ENCODE assay signal across 30 cellular contexts in the genomic region with DNA sequence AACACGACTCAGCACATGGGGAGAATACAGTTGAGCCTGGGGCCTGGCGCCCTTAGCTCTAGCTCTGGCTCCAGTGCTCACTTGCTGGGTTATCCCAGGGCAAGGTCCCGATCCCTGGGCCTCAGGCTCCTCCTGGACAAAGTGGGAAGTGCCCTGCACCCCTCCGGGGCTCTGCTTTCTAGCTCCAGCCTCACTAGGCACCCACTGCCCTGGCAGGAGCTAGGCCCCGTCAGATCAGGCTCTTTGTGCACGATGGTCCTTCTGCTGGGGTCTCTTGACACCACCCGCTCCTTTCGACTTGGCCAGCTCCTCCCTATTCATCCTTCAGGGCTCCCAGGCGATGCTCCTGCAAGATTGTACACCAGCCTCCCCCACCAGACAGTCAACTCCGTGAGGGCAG.
"Had no signal": no experiment of that assay in that cellular context is flagged by ENCODE, and none has a peak within 500 bp of the region (broad histone marks: within the 10 kb centered on the region; RNA-seq: fewer than 3 reads in every experiment).

No MANE protein-coding gene starts in this region.

- ATAC-seq: activated CD8-positive, alpha-beta T cell treated with anti-CD3 and anti-CD28 coated beads for 36 hours; activated T-cell treated with anti-CD3 and anti-CD28 coated beads, Interleukin-2, amount 50 U/mL, for 72 hours; activated T-helper 17 cell treated with anti-CD3 and anti-CD28 coated beads, Interleukin-2, amount 50 U/mL, for 72 hours had no signal

- DNase-seq: activated CD4-positive, alpha-beta T cell treated with anti-CD3 and anti-CD28 coated beads, Interleukin-2, amount 10 ng/mL, durations not matched to agents 24 days and 14 days; activated CD4-positive, alpha-beta T cell treated with anti-CD3 and anti-CD28 coated beads, Interleukin-2, amount 50 U/mL, for 4 hours; activated CD8-positive, alpha-beta T cell treated with anti-CD3 and anti-CD28 coated beads for 36 hours; activated effector memory CD4-positive, alpha-beta T cell treated with anti-CD3 and anti-CD28 coated beads, Interleukin-2, amount 50 U/mL, for 16 hours; activated naive CD4-positive, alpha-beta T cell; activated naive CD4-positive, alpha-beta T cell treated with anti-CD3 and anti-CD28 coated beads, Interleukin-2, amount 50 U/mL, for 16 hours; activated T-cell treated with anti-CD3 and anti-CD28 coated beads, Interleukin-2, amount 50 U/mL, for 1 hour; activated T-cell treated with anti-CD3 and anti-CD28 coated beads, Interleukin-2, amount 50 U/mL, for 72 hours; adrenal gland; caudate nucleus; NCI-H1092 treated with DMSO at 0.1 percent for 48 hours; NCI-H1417; NCI-H146; NCI-H187; NCI-H2029 treated with DMSO at 0.1 percent for 48 hours; NCI-H2107; NCI-H2171; NCI-H510A; NCI-H526; NCI-H748 treated with DMSO at 0.1 percent for 48 hours; NK-92 treated with Interleukin-12 subunit alpha and Interleukin-12 subunit beta, amount 100 ng/mL, for 24 hours; PC-9; SHP77; T1000; WERI-Rb-1 had no signal

- H3K4me3 ChIP-seq: adrenal gland, PC-9, SJSA1 had no signal

- H3K36me3 ChIP-seq: WERI-Rb-1 had no signal

- H3K4me2 ChIP-seq: KMS-11, PC-9 had no signal

- H3K27me3 Mint-ChIP-seq: activated CD4-positive, alpha-beta T cell treated with anti-CD3 and anti-CD28 coated beads, Interleukin-2, amount 10 ng/mL, durations not matched to agents 24 days and 14 days; activated CD8-positive, alpha-beta T cell treated with anti-CD3 and anti-CD28 coated beads for 36 hours; activated T-helper 17 cell treated with anti-CD3 and anti-CD28 coated beads, Interleukin-2, amount 50 U/mL, for 72 hours; brain had no signal

- H3K27me3 ChIP-seq: adrenal gland, SJSA1 had no signal

- H3K27ac ChIP-seq: adrenal gland, KMS-11, PC-9, RWPE1, SJSA1, WERI-Rb-1 had no signal

- H3K4me1 Mint-ChIP-seq: activated CD4-positive, alpha-beta T cell treated with anti-CD3 and anti-CD28 coated beads, Interleukin-2, amount 10 ng/mL, durations not matched to agents 24 days and 14 days; activated T-helper 17 cell treated with anti-CD3 and anti-CD28 coated beads, Interleukin-2, amount 50 U/mL, for 72 hours had no signal

- H2AFZ ChIP-seq: PC-9 had no signal

- H3K9me3 Mint-ChIP-seq: activated CD4-positive, alpha-beta T cell treated with anti-CD3 and anti-CD28 coated beads, Interleukin-2, amount 10 ng/mL, durations not matched to agents 24 days and 14 days; activated CD8-positive, alpha-beta T cell treated with anti-CD3 and anti-CD28 coated beads for 36 hours; activated T-cell treated with anti-CD3 and anti-CD28 coated beads, Interleukin-2, amount 50 U/mL, for 72 hours; activated T-helper 17 cell treated with anti-CD3 and anti-CD28 coated beads, Interleukin-2, amount 50 U/mL, for 72 hours; brain had no signal

- H3K4me3 Mint-ChIP-seq: activated CD4-positive, alpha-beta T cell treated with anti-CD3 and anti-CD28 coated beads, Interleukin-2, amount 10 ng/mL, durations not matched to agents 24 days and 14 days; activated CD8-positive, alpha-beta T cell treated with anti-CD3 and anti-CD28 coated beads for 36 hours; activated T-cell treated with anti-CD3 and anti-CD28 coated beads, Interleukin-2, amount 50 U/mL, for 72 hours; activated T-helper 17 cell treated with anti-CD3 and anti-CD28 coated beads, Interleukin-2, amount 50 U/mL, for 72 hours; brain had no signal

- H3K27ac Mint-ChIP-seq: activated CD4-positive, alpha-beta T cell treated with anti-CD3 and anti-CD28 coated beads, Interleukin-2, amount 10 ng/mL, durations not matched to agents 24 days and 14 days; activated CD8-positive, alpha-beta T cell treated with anti-CD3 and anti-CD28 coated beads for 36 hours; activated T-cell treated with anti-CD3 and anti-CD28 coated beads, Interleukin-2, amount 50 U/mL, for 72 hours; activated T-helper 17 cell treated with anti-CD3 and anti-CD28 coated beads, Interleukin-2, amount 50 U/mL, for 72 hours; brain had no signal

- H3K9ac ChIP-seq: KMS-11 had no signal

- H3K9me3 ChIP-seq: adrenal gland, SJSA1 had no signal
